Comparison of ENCODE assay signal across 27 cellular contexts in the genomic region with DNA sequence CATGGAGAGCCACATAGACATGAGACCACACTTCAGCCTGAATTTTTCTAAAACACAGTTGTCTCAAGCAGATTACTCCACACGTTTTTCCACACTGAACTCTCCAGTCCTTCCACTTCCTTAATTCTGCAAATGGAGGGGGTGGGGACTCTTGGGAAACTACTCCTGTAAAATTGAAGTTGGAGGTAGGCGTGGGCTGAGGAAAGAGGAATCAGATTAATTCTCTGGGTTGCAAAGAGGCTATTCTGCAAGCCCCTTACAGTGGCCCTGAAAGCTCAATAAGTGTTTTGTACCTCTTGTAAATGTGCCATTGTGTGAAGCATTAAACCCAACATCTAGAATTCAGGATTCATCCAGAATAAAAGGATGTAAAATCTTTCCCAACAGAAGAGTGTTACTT. TPM values are rescaled to one million over a fixed set of nuclear protein-coding genes. Genes with fewer than 3 reads are reported as not detected.
"Had no signal": no experiment of that assay in that cellular context is flagged by ENCODE, and none has a peak within 500 bp of the region (broad histone marks: within the 10 kb centered on the region; RNA-seq: fewer than 3 reads in every experiment).

No MANE protein-coding gene starts in this region.

- H3K9me3 Mint-ChIP-seq: activated CD4-positive, alpha-beta T cell treated with anti-CD3 and anti-CD28 coated beads, Interleukin-2, amount 10 ng/mL, durations not matched to agents 7 days and 5 days; activated CD8-positive, alpha-beta T cell treated with anti-CD3 and anti-CD28 coated beads for 36 hours; activated naive CD8-positive, alpha-beta T cell treated with anti-CD3 and anti-CD28 coated beads, Interleukin-2, amount 50 U/mL, for 24 hours; neural crest cell; stimulated activated memory B cell treated with anti-CD40 and anti-IgM and Interleukin-4, amounts not matched to agents 10 μg/mL and 1 μg/mL and 100 μg/mL, for 72 hours had no signal

- H3K36me3 Mint-ChIP-seq: activated CD8-positive, alpha-beta memory T cell treated with anti-CD3 and anti-CD28 coated beads, Interleukin-2, amount 10 ng/mL, durations not matched to agents 7 days and 5 days had no signal

- ATAC-seq: activated CD8-positive, alpha-beta memory T cell treated with anti-CD3 and anti-CD28 coated beads, Interleukin-2, amount 10 ng/mL, durations not matched to agents 7 days and 5 days; activated CD8-positive, alpha-beta T cell treated with anti-CD3 and anti-CD28 coated beads for 36 hours; activated naive CD8-positive, alpha-beta T cell treated with anti-CD3 and anti-CD28 coated beads, Interleukin-2, amount 50 U/mL, for 24 hours; left ventricle myocardium superior; mucosa of descending colon; stimulated activated memory B cell treated with anti-CD40 and anti-IgM and Interleukin-4, amounts not matched to agents 10 μg/mL and 1 μg/mL and 100 μg/mL, for 72 hours had no signal

- H3K27me3 Mint-ChIP-seq: activated CD4-positive, alpha-beta T cell treated with anti-CD3 and anti-CD28 coated beads, Interleukin-2, amount 10 ng/mL, durations not matched to agents 7 days and 5 days; activated CD8-positive, alpha-beta T cell treated with anti-CD3 and anti-CD28 coated beads for 36 hours; activated naive CD8-positive, alpha-beta T cell treated with anti-CD3 and anti-CD28 coated beads, Interleukin-2, amount 50 U/mL, for 24 hours; stimulated activated memory B cell treated with anti-CD40 and anti-IgM and Interleukin-4, amounts not matched to agents 10 μg/mL and 1 μg/mL and 100 μg/mL, for 72 hours had no signal

- DNase-seq: activated CD4-positive, alpha-beta T cell treated with anti-CD3 and anti-CD28 coated beads, Interleukin-2, amount 10 ng/mL, durations not matched to agents 7 days and 5 days; activated CD4-positive, CD25-positive, alpha-beta regulatory T cell treated with anti-CD3 and anti-CD28 coated beads, Interleukin-2, amount 50 U/mL, for 72 hours; activated CD8-positive, alpha-beta memory T cell treated with anti-CD3 and anti-CD28 coated beads, Interleukin-2, amount 10 ng/mL, durations not matched to agents 7 days and 5 days; activated CD8-positive, alpha-beta T cell treated with anti-CD3 and anti-CD28 coated beads for 36 hours; activated effector memory CD4-positive, alpha-beta T cell treated with anti-CD3 and anti-CD28 coated beads, Interleukin-2, amount 50 U/mL, for 16 hours; activated naive CD4-positive, alpha-beta T cell treated with anti-CD3 and anti-CD28 coated beads, Interleukin-2, amount 50 U/mL, for 16 hours; activated naive CD8-positive, alpha-beta T cell treated with anti-CD3 and anti-CD28 coated beads, Interleukin-2, amount 50 U/mL, for 24 hours; activated T-cell treated with anti-CD3 and anti-CD28 coated beads for 4 hours; dermis blood vessel endothelial cell; effector CD8-positive, alpha-beta T cell; erythroblast; foreskin melanocyte; hippocampal formation; kidney glomerular epithelial cell; left ventricle myocardium superior; mesendoderm; mucosa of descending colon; occipital lobe; posterior cingulate gyrus; retina; sigmoid colon; stimulated activated CD4-positive, alpha-beta T cell treated with anti-CD3 and anti-CD28 coated beads, Interleukin-15, amount 100 ng/mL, for 24 hours; stomach; uterus had no signal

- H3K4me3 Mint-ChIP-seq: activated CD4-positive, alpha-beta T cell treated with anti-CD3 and anti-CD28 coated beads, Interleukin-2, amount 10 ng/mL, durations not matched to agents 7 days and 5 days; activated CD8-positive, alpha-beta memory T cell treated with anti-CD3 and anti-CD28 coated beads, Interleukin-2, amount 10 ng/mL, durations not matched to agents 7 days and 5 days; activated CD8-positive, alpha-beta T cell treated with anti-CD3 and anti-CD28 coated beads for 36 hours; activated naive CD8-positive, alpha-beta T cell treated with anti-CD3 and anti-CD28 coated beads, Interleukin-2, amount 50 U/mL, for 24 hours; neural crest cell; stimulated activated memory B cell treated with anti-CD40 and anti-IgM and Interleukin-4, amounts not matched to agents 10 μg/mL and 1 μg/mL and 100 μg/mL, for 72 hours had no signal

- H3K27ac Mint-ChIP-seq: activated CD4-positive, alpha-beta T cell treated with anti-CD3 and anti-CD28 coated beads, Interleukin-2, amount 10 ng/mL, durations not matched to agents 7 days and 5 days; activated CD8-positive, alpha-beta memory T cell treated with anti-CD3 and anti-CD28 coated beads, Interleukin-2, amount 10 ng/mL, durations not matched to agents 7 days and 5 days; activated CD8-positive, alpha-beta T cell treated with anti-CD3 and anti-CD28 coated beads for 36 hours; activated naive CD8-positive, alpha-beta T cell treated with anti-CD3 and anti-CD28 coated beads, Interleukin-2, amount 50 U/mL, for 24 hours; stimulated activated memory B cell treated with anti-CD40 and anti-IgM and Interleukin-4, amounts not matched to agents 10 μg/mL and 1 μg/mL and 100 μg/mL, for 72 hours had no signal

- H3K4me1 Mint-ChIP-seq: activated CD4-positive, alpha-beta T cell treated with anti-CD3 and anti-CD28 coated beads, Interleukin-2, amount 10 ng/mL, durations not matched to agents 7 days and 5 days; activated naive CD8-positive, alpha-beta T cell treated with anti-CD3 and anti-CD28 coated beads, Interleukin-2, amount 50 U/mL, for 24 hours; stimulated activated memory B cell treated with anti-CD40 and anti-IgM and Interleukin-4, amounts not matched to agents 10 μg/mL and 1 μg/mL and 100 μg/mL, for 72 hours had no signal

RNA-seq across cellular contexts. Expression of a gene that starts 58.7 kb away (rescaled TPM):
- polyA plus RNA-seq: smooth muscle cell, stomach had no signal
